In genomic region chr4:121706595-121707021, GRCh38 we compare ENCODE assay signal across 8 cellular contexts. TPM values are rescaled to one million over a fixed set of nuclear protein-coding genes. Genes with fewer than 3 reads are reported as not detected.
A peak's percentile ranks its signal among the peaks of the same experiment; 100 is the strongest.
DNase-seq lines count a peak whose midpoint lies in the region; ATAC-seq and TF ChIP-seq lines count a peak whose summit lies in the region.

No MANE protein-coding gene starts in this region.

- peak; percentile 81 for ATAC-seq in GM18867 (IDR thresholded peaks at IDR 0.05; ENCODE audit: unreplicated experiment)

- no peak for TF ChIP-seq POLR2A in adrenal gland (IDR thresholded peaks at IDR 0.05)

- WGBS in adrenal gland, 4 donors, result 63 to 79% (median 72%) methylated on average over 4 of the region's 4 CpGs

- DNase-seq in HT1080 (ENCODE audit: low read depth), result peak; percentile 89
- peak; percentile 59 to 61 for DNase-seq in stimulated activated CD4-positive, alpha-beta T cell treated with anti-CD3 and anti-CD28 coated beads, Interleukin-2, amount 100 ng/mL, for 24 hours
- no peak for DNase-seq in NCI-H2227 treated with DMSO at 0.1 percent for 48 hours (lab: John Stamatoyannopoulos, UW)
- no peak for DNase-seq in ureter (ENCODE audit: low spot score)
- no peak for DNase-seq in adrenal gland
- no peak for DNase-seq in right atrium auricular region (ENCODE audit: low spot score)

- H3K9me3 ChIP-seq in adrenal gland (replicated peaks in 1 of 3) (no peaks in the 10 kb centered on the region), right atrium auricular region (no peaks in the 10 kb centered on the region)

- H3K4me1 ChIP-seq in adrenal gland (replicated peaks in 1 of 2), result peaks cover 3 to 6% of the 10 kb centered on the region in 2 donors
- peaks cover 0 to 5% of the 10 kb centered on the region in 2 donors for H3K4me1 ChIP-seq in right atrium auricular region

- intact Hi-C loops in adrenal gland (cut with DNase I), result no loop called here

- H3K4me1 Mint-ChIP-seq in activated naive CD8-positive, alpha-beta T cell (ENCODE audit: low read depth), result peaks cover 18% of the 10 kb centered on the region

- H3K36me3 Mint-ChIP-seq in activated naive CD8-positive, alpha-beta T cell, result no peaks in the 10 kb centered on the region

- H3K4me3 Mint-ChIP-seq in activated naive CD8-positive, alpha-beta T cell, result no peak overlapping the region

- H3K27me3 ChIP-seq in adrenal gland, result no peaks in the 10 kb centered on the region
- no peaks in the 10 kb centered on the region for H3K27me3 ChIP-seq in right atrium auricular region

- TF ChIP-seq CTCF in adrenal gland (IDR thresholded peaks at IDR 0.05) (no peak), right atrium auricular region (IDR thresholded peaks at IDR 0.05) (no peak)

- H3K27ac ChIP-seq in adrenal gland, result no peak overlapping the region
- no peak overlapping the region for H3K27ac ChIP-seq in right atrium auricular region

- H3K36me3 ChIP-seq in adrenal gland (replicated peaks in 1 of 2) (no peaks in the 10 kb centered on the region), right atrium auricular region (no peaks in the 10 kb centered on the region)

- H3K27ac Mint-ChIP-seq in activated naive CD8-positive, alpha-beta T cell, result peak overlapping the region; percentile 67

- H3K4me3 ChIP-seq in adrenal gland, result no peak overlapping the region
- H3K4me3 ChIP-seq in right atrium auricular region, result no peak overlapping the region

- no peaks in the 10 kb centered on the region for H3K9me3 Mint-ChIP-seq in activated naive CD8-positive, alpha-beta T cell (ENCODE audit: low read depth)

- H3K27me3 Mint-ChIP-seq in activated naive CD8-positive, alpha-beta T cell, result peaks cover 18% of the 10 kb centered on the region

RNA-seq across cellular contexts. Expression of gene ANXA5, which starts 9.8 kb away (rescaled TPM):
- total RNA-seq in HT1080 (2014; rRNA removed; shearing (Covaris generic)), result 489 and 521 TPM in 2 replicates
- polyA plus RNA-seq in HT1080 (2015; cell fraction: cytosol; rRNA removed), result 417 and 504 TPM in 2 replicates
- polyA plus RNA-seq in HT1080 (2015; cell fraction: nucleus; rRNA removed), result 490 and 564 TPM in 2 replicates
- total RNA-seq in ureter (141 TPM), adrenal gland (100 to 1,000 TPM; 287 to 654 (median 401) TPM), right atrium auricular region (100 to 1,000 TPM; 186 to 197 TPM)
- polyA plus RNA-seq in adrenal gland, result 100 to 1,000 TPM; 209 to 648 (median 470) TPM

RNA-seq across cellular contexts. Expression of gene SMIM43, which starts 58.4 kb away (rescaled TPM):
- total RNA-seq in HT1080 (2014; rRNA removed; shearing (Covaris generic)), result not detected in 2 replicates
- not detected in 2 replicates for polyA plus RNA-seq in HT1080 (2015; cell fraction: cytosol; rRNA removed)
- polyA plus RNA-seq in HT1080 (2015; cell fraction: nucleus; rRNA removed), result not detected in 2 replicates
- total RNA-seq in ureter, result not detected
- under 1 TPM in 1 of 8 donors, not detected in 7; 0.14 TPM for total RNA-seq in adrenal gland
- polyA plus RNA-seq in adrenal gland, result under 1 TPM in 2 of 3 donors, not detected in 1; 0.16 to 0.20 TPM
- not detected for total RNA-seq in right atrium auricular region

Comparison
In these comparisons a context has a peak if more than half of its experiments do, and no peak if none do; other contexts are left out.
1. DNase-seq: peak in HT1080 (single experiment) and stimulated activated CD4-positive, alpha-beta T cell treated with anti-CD3 and anti-CD28 coated beads, Interleukin-2, amount 100 ng/mL, for 24 hours (2 of 2); none in NCI-H2227 treated with DMSO at 0.1 percent for 48 hours (single experiment), ureter (single experiment), adrenal gland (0 of 7) and right atrium auricular region (single experiment).